In the genomic region with DNA sequence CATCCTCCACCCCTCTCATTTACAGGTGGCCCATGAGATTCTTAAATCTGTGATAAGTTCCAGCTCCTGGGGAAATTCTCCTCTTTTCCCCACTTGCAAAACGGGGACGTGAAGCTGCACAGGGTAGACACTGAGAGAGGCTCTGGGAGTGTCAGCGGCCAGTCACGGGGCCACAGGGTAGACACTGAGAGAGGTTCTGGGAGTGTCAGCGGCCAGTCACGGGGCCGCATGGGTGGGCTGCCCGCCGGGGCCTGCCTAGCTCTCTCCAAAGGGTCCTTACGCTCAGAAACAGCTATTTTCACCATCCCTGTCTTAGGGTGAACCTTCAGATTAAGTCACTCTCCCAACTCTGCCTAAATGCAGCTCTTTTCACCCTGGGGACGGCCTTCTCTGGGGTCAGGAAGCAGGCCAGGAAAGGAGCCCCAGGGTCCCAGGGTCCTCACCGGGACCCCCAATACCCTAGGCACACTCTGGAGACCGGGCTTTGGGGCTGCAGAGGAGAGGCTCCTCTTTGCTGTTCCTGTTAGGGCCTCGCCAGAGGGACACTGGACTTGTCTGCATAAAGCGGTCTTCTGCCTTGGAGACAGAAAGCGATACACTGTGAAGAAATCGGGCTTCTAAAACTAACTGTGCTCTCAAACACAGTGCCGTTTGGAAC, we compare ENCODE assay signal across 10 cellular contexts. TPM values are rescaled to one million over a fixed set of nuclear protein-coding genes. Genes with fewer than 3 reads are reported as not detected.
DNase-seq lines count a peak whose midpoint lies in the region; ATAC-seq and FAIRE-seq lines count a peak whose summit lies in the region.
"Had no signal": no experiment of that assay in that cellular context is flagged by ENCODE, and none has a peak within 500 bp of the region (broad histone marks: within the 10 kb centered on the region; RNA-seq: fewer than 3 reads in every experiment).

No MANE protein-coding gene starts in this region.

- peak overlapping the region; percentile 97 for H3K27ac Mint-ChIP-seq in T-helper 1 cell treated with Interleukin-12 subunit alpha and Interleukin-12 subunit beta and Interleukin-4 antibody, amounts not matched to agents 30 μg/mL and 1 μg/mL, for 36 hours
- peak overlapping the region; percentile 97 for H3K27ac Mint-ChIP-seq in stimulated activated effector memory CD8-positive, alpha-beta T cell treated with anti-CD3 and anti-CD28 coated beads, Interleukin-12 subunit alpha, Interleukin-12 subunit beta, amount 100 ng/mL, for 72 hours

- FAIRE-seq in GM19239 (lab: Jason Lieb, UNC): peak; percentile 75

- peaks cover 49% of the 10 kb centered on the region for H3K36me3 Mint-ChIP-seq in T-helper 1 cell treated with Interleukin-12 subunit alpha and Interleukin-12 subunit beta and Interleukin-4 antibody, amounts not matched to agents 30 μg/mL and 1 μg/mL, for 36 hours (ENCODE audit: low read depth)
- peaks cover 64% of the 10 kb centered on the region for H3K36me3 Mint-ChIP-seq in stimulated activated effector memory CD8-positive, alpha-beta T cell treated with anti-CD3 and anti-CD28 coated beads, Interleukin-12 subunit alpha, Interleukin-12 subunit beta, amount 100 ng/mL, for 72 hours

- peak; percentile 43 for ATAC-seq in stimulated activated effector memory CD8-positive, alpha-beta T cell treated with anti-CD3 and anti-CD28 coated beads, Interleukin-12 subunit alpha, Interleukin-12 subunit beta, amount 100 ng/mL, for 72 hours

- DNase-seq in GM19239 (ENCODE audit: insufficient read length, low spot score) (no peak), cardiac septum (ENCODE audit: low spot score) (peak; percentile 92), DMS79 treated with DMSO at 0.1 percent for 48 hours (lab: John Stamatoyannopoulos, UW) (no peak), islet precursor cell (no peak), SIG-M5 treated with dmso at 0.1 percent for 504 hours (lab: John Stamatoyannopoulos, UW; ENCODE audit: unreplicated experiment) (no peak)
- DNase-seq in stimulated activated effector memory CD8-positive, alpha-beta T cell treated with anti-CD3 and anti-CD28 coated beads, Interleukin-12 subunit alpha, Interleukin-12 subunit beta, amount 100 ng/mL, for 72 hours (ENCODE audit: low spot score in 2 of 2): peak in 1 of 2 donors; percentile 69
- DNase-seq in effector CD4-positive, alpha-beta T cell: no peak
- DNase-seq: activated gamma-delta T cell treated with Interleukin-2 at 50 U/mL for 16 hours, NCI-H1930 had no signal

- H3K4me1 Mint-ChIP-seq in T-helper 1 cell treated with Interleukin-12 subunit alpha and Interleukin-12 subunit beta and Interleukin-4 antibody, amounts not matched to agents 30 μg/mL and 1 μg/mL, for 36 hours (ENCODE audit: low read depth): peaks cover 39% of the 10 kb centered on the region
- peaks cover 51% of the 10 kb centered on the region for H3K4me1 Mint-ChIP-seq in stimulated activated effector memory CD8-positive, alpha-beta T cell treated with anti-CD3 and anti-CD28 coated beads, Interleukin-12 subunit alpha, Interleukin-12 subunit beta, amount 100 ng/mL, for 72 hours

- no peaks in the 10 kb centered on the region for H3K27me3 Mint-ChIP-seq in T-helper 1 cell treated with Interleukin-12 subunit alpha and Interleukin-12 subunit beta and Interleukin-4 antibody, amounts not matched to agents 30 μg/mL and 1 μg/mL, for 36 hours (ENCODE audit: low read depth)

- intact Hi-C loops in cardiac septum (cut with DNase I): loop anchor here (2.0 to 10.0 kb wide), 4 partner anchors 38 to 120 kb away; a partner anchor contains a TSS

- H3K9me3 Mint-ChIP-seq in T-helper 1 cell treated with Interleukin-12 subunit alpha and Interleukin-12 subunit beta and Interleukin-4 antibody, amounts not matched to agents 30 μg/mL and 1 μg/mL, for 36 hours: no peaks in the 10 kb centered on the region
- no peaks in the 10 kb centered on the region for H3K9me3 Mint-ChIP-seq in stimulated activated effector memory CD8-positive, alpha-beta T cell treated with anti-CD3 and anti-CD28 coated beads, Interleukin-12 subunit alpha, Interleukin-12 subunit beta, amount 100 ng/mL, for 72 hours

- peak overlapping the region; percentile 98 for H3K4me3 Mint-ChIP-seq in T-helper 1 cell treated with Interleukin-12 subunit alpha and Interleukin-12 subunit beta and Interleukin-4 antibody, amounts not matched to agents 30 μg/mL and 1 μg/mL, for 36 hours
- H3K4me3 Mint-ChIP-seq in stimulated activated effector memory CD8-positive, alpha-beta T cell treated with anti-CD3 and anti-CD28 coated beads, Interleukin-12 subunit alpha, Interleukin-12 subunit beta, amount 100 ng/mL, for 72 hours: peak overlapping the region; percentile 98

RNA-seq across cellular contexts. Expression of a gene that starts 1.5 kb away (rescaled TPM):
- total RNA-seq in cardiac septum: 27.2 TPM

RNA-seq across cellular contexts. Expression of a gene that starts 14.7 kb away (rescaled TPM):
- total RNA-seq in cardiac septum: 78.7 TPM
